8 cellular contexts compared by ENCODE assay signal in genomic region chr10:104328916-104329710, GRCh38. TPM values are rescaled to one million over a fixed set of nuclear protein-coding genes. Genes with fewer than 3 reads are reported as not detected.
DNase-seq lines count a peak whose midpoint lies in the region; ATAC-seq and TF ChIP-seq lines count a peak whose summit lies in the region.

No MANE protein-coding gene starts in this region.

- dilution Hi-C loops in IMR-90 (cut with HindIII; ENCODE audit: low sequenced_read_pairs, unreplicated experiment): no loop called here

- peaks cover 11% of the 10 kb centered on the region for H3K27me3 Mint-ChIP-seq in brain

- peaks cover 2 to 88% of the 10 kb centered on the region in 2 experiments; a peak in 2 of 4 replicates for H3K79me1 ChIP-seq in IMR-90 (ENCODE audit: low read depth in 1 of 2, low read length in 2 of 2)

- peaks cover 65% of the 10 kb centered on the region for H3K9me1 ChIP-seq in IMR-90 (ENCODE audit: insufficient read depth, low read length)

- H3K27me3 ChIP-seq in ACC112 (ENCODE audit: insufficient read depth, low read length) (no peaks in the 10 kb centered on the region), IMR-90 (ENCODE audit: control insufficient read depth, insufficient read depth, low read length) (no peaks in the 10 kb centered on the region), layer of hippocampus (ENCODE audit: control insufficient read depth, insufficient read depth, low read length) (no peaks in the 10 kb centered on the region)

- H3K27ac ChIP-seq in ACC112 (ENCODE audit: low read depth, low read length): peak overlapping the region; percentile 100
- peak overlapping the region; percentile 76 for H3K27ac ChIP-seq in IMR-90 (ENCODE audit: insufficient read depth, low read length)
- H3K27ac ChIP-seq in VCaP: peak overlapping the region; percentile 94
- H3K27ac ChIP-seq in layer of hippocampus (ENCODE audit: low read depth, low read length): peak overlapping the region; percentile 87

- intact Hi-C loops in IMR-90 (cut with micrococcal nuclease): loop anchor here (2.0 kb wide), 1 partner anchor 28 kb away; no protein-coding TSS in a partner anchor

- peaks cover 99% of the 10 kb centered on the region for H4K20me1 ChIP-seq in IMR-90 (ENCODE audit: insufficient read depth, low read length)

- no peaks in the 10 kb centered on the region for H3K9me3 ChIP-seq in IMR-90 (ENCODE audit: control insufficient read depth, insufficient read depth, low read length)

- peak overlapping the region; percentile 86 for H3K4ac ChIP-seq in IMR-90 (ENCODE audit: low read depth, low read length)

- H4K8ac ChIP-seq in IMR-90 (ENCODE audit: low read depth in 2 of 2, low read length in 2 of 2): peak overlapping the region; percentile 11 to 89; a peak in 3 of 4 replicates

- peaks cover 100% of the 10 kb centered on the region for H3K4me1 Mint-ChIP-seq in brain

- DNase-seq in IMR-90: peak; percentile 97
- DNase-seq in stimulated activated CD4-positive, alpha-beta T cell treated with anti-CD3 and anti-CD28 coated beads, Interleukin-1b, Interleukin-23, amount 100 ng/mL, for 48 hours: peak; percentile 91

- H3K36me3 ChIP-seq in ACC112 (ENCODE audit: insufficient read depth, low read length): peaks cover 3% of the 10 kb centered on the region; the same call in 1 of the 2 replicates
- no peaks in the 10 kb centered on the region; the same call in 1 of the 2 replicates for H3K36me3 ChIP-seq in IMR-90 (ENCODE audit: control insufficient read depth, insufficient read depth, low read length)

- H3K79me2 ChIP-seq in ACC112 (ENCODE audit: control insufficient read depth, insufficient read depth, low read length, unreplicated experiment): peaks cover 86% of the 10 kb centered on the region

- H3K4me3 ChIP-seq in ACC112 (ENCODE audit: low read depth, low read length) (peak overlapping the region; percentile 55), IMR-90 (ENCODE audit: insufficient read depth, low read depth, low read length) (no peak overlapping the region)

- CTCF ChIA-PET in IMR-90 (lab: Yijun Ruan, JAX): interaction anchor here (1.5 kb wide), 1 partner anchor 23 kb away, joined by 5 read pairs; no protein-coding TSS in a partner anchor

- no TSS peak for BruUV-seq in IMR-90 (replicated peaks; lab: Mats Ljungman, UMichigan)

- peak overlapping the region; percentile 67 for H4K91ac ChIP-seq in IMR-90 (ENCODE audit: insufficient read depth, low read depth, low read length)

- H2AK5ac ChIP-seq in IMR-90 (ENCODE audit: low read depth, low read length): peak overlapping the region; percentile 83

- H2BK120ac ChIP-seq in IMR-90 (ENCODE audit: low read depth, low read length): peak overlapping the region; percentile 80

- H2BK15ac ChIP-seq in IMR-90 (ENCODE audit: low read depth, low read length): peak overlapping the region; percentile 76

- H3K27ac Mint-ChIP-seq in brain: peak overlapping the region; percentile 98 to 100 (median 99)

- H3K23ac ChIP-seq in IMR-90 (ENCODE audit: low read depth, low read length): peak overlapping the region; percentile 92

- H3K14ac ChIP-seq in IMR-90 (replicated peaks; ENCODE audit: low read depth, low read length): peak overlapping the region; percentile 90

- peak overlapping the region; percentile 64; the same call in 1 of the 2 replicates for H3K56ac ChIP-seq in IMR-90 (ENCODE audit: extremely low read depth, insufficient read depth, low read length)

- H3K9me3 Mint-ChIP-seq in brain: no peaks in the 10 kb centered on the region

- peak overlapping the region; percentile 75 for H3K4me2 ChIP-seq in IMR-90 (ENCODE audit: low read depth, low read length)

- H2BK5ac ChIP-seq in IMR-90 (ENCODE audit: low read depth, low read length, poor library complexity, severe bottlenecking): peak overlapping the region; percentile 89

- H3K36me3 Mint-ChIP-seq in brain: peaks cover 4% of the 10 kb centered on the region

- H3K9ac ChIP-seq in IMR-90 (ENCODE audit: low read depth, low read length): peak overlapping the region; percentile 57

- H2BK20ac ChIP-seq in IMR-90 (ENCODE audit: low read depth, low read length): peak overlapping the region; percentile 88

- H4K5ac ChIP-seq in IMR-90 (ENCODE audit: low read depth, low read length): peak overlapping the region; percentile 25

- 0% methylated on average over 3 of the region's 15 CpGs; no CpG with 5 or more reads in 1 of the 2 experiments for WGBS in IMR-90 (ENCODE audit: extremely low coverage in 2 of 2, insufficient read length in 1 of 2), 2 experiments

- peak overlapping the region; percentile 68 for H3K18ac ChIP-seq in IMR-90 (ENCODE audit: low read depth, low read length)

- H3K4me3 Mint-ChIP-seq in brain: peak overlapping the region; percentile 81 to 87 (median 82)

- H3K4me1 ChIP-seq in ACC112 (ENCODE audit: control insufficient read depth, insufficient read depth, low read length, unreplicated experiment) (peaks cover 88% of the 10 kb centered on the region), IMR-90 (ENCODE audit: control insufficient read depth, insufficient read depth, low read length) (peaks cover 63% of the 10 kb centered on the region)

- POLR2A ChIA-PET in IMR-90 (lab: Charles Lee; ENCODE audit: unreplicated experiment): no interaction called here

- TF ChIP-seq POLR2A in IMR-90 (IDR thresholded peaks at IDR 0.05; ENCODE audit: low read depth, low read length): peak; percentile 73; the same call in 1 of the 2 replicates

- TF ChIP-seq CTCF in IMR-90 (conservative IDR thresholded peaks at IDR 0.05; ENCODE audit: low read depth, low read length) (no peak), VCaP (conservative IDR thresholded peaks at IDR 0.05) (no peak), brain (conservative IDR thresholded peaks at IDR 0.05) (no peak)

- in situ Hi-C loops in IMR-90 (cut with MboI; ENCODE audit: low sequenced_read_pairs): no loop called here

- TF ChIP-seq RAD21 in IMR-90 (IDR thresholded peaks at IDR 0.05; ENCODE audit: low read length): 0 out of 2 replicates have a peak, but pooled peaks have one; percentile 2

- ATAC-seq in GM21360 (IDR thresholded peaks at IDR 0.05; ENCODE audit: unreplicated experiment) (peak; percentile 52), IMR-90 (ENCODE audit: low read depth) (peak; percentile 50), HG02970 (IDR thresholded peaks at IDR 0.05; ENCODE audit: low FRiP score, unreplicated experiment) (no peak)

- H2AFZ ChIP-seq in ACC112 (ENCODE audit: low read length, unreplicated experiment): no peak overlapping the region
- H2AFZ ChIP-seq in IMR-90 (replicated peaks; ENCODE audit: low read length, poor library complexity): peak overlapping the region; percentile 47

- H2AK9ac ChIP-seq in IMR-90 (replicated peaks; ENCODE audit: low read depth, low read length, poor library complexity): peak overlapping the region; percentile 95

TF ChIP-seq in IMR-90, 13 proteins besides CTCF, POLR2A, EP300 and RAD21:
- no peak for TF ChIP-seq ELK1 (IDR thresholded peaks at IDR 0.05; ENCODE audit: borderline replicate concordance, low read depth, low read length)
- no peak for TF ChIP-seq RFX5 (IDR thresholded peaks at IDR 0.05; ENCODE audit: low read depth, low read length)
- TF ChIP-seq SMC3 (IDR thresholded peaks at IDR 0.05; ENCODE audit: low read depth, low read length): no peak
- TF ChIP-seq MXI1 (IDR thresholded peaks at IDR 0.05; ENCODE audit: borderline replicate concordance, low read depth, low read length): 0 out of 2 replicates have a peak, but pooled peaks have one; percentile 26
- TF ChIP-seq NFE2L2 (IDR thresholded peaks at IDR 0.05; ENCODE audit: low read depth, low read length): no peak
- TF ChIP-seq USF2 (IDR thresholded peaks at IDR 0.05; ENCODE audit: low read depth, low read length): peak; percentile 48
- TF ChIP-seq MAFK (IDR thresholded peaks at IDR 0.05; ENCODE audit: low read depth, low read length): no peak
- peak; percentile 99 for TF ChIP-seq CEBPB (IDR thresholded peaks at IDR 0.05; ENCODE audit: low read depth, low read length)
- TF ChIP-seq FOS (IDR thresholded peaks at IDR 0.05; ENCODE audit: low read depth, low read length): peak; percentile 95
- TF ChIP-seq CHD1 (IDR thresholded peaks at IDR 0.05; ENCODE audit: low read depth, low read length): peak; percentile 32
- TF ChIP-seq MAZ (IDR thresholded peaks at IDR 0.05; ENCODE audit: borderline replicate concordance, low read depth, low read length): peak; percentile 9; the same call in 1 of the 2 replicates
- TF ChIP-seq RCOR1 (IDR thresholded peaks at IDR 0.05; ENCODE audit: insufficient replicate concordance, low read length): peak; percentile 46
- peak; percentile 70 for TF ChIP-seq BHLHE40 (IDR thresholded peaks at IDR 0.05; ENCODE audit: low read depth, low read length)

RNA-seq across cellular contexts. Expression of gene ITPRIP, which starts 9.2 kb away (rescaled TPM):
- 7.2 and 7.5 TPM in 2 replicates for total RNA-seq in IMR-90 (2012; rRNA removed)
- polyA plus RNA-seq in IMR-90 (2012; rRNA removed): 31.9 and 38.1 TPM in 2 replicates
- 24.7 and 46.9 TPM in 2 replicates for polyA plus RNA-seq in IMR-90 (2012; cell fraction: cytosol; rRNA removed)
- polyA plus RNA-seq in IMR-90 (2012; cell fraction: nucleus; rRNA removed; ENCODE audit: low replicate concordance): 64.8 and 65.2 TPM in 2 replicates
- polyA plus RNA-seq in brain (ENCODE audit: insufficient read depth, low read depth, low replicate concordance): 19.8 TPM

RNA-seq across cellular contexts. Expression of gene CFAP58, which starts 24.5 kb away (rescaled TPM):
- total RNA-seq in IMR-90 (2012; rRNA removed): 0.36 and 0.83 TPM in 2 replicates
- polyA plus RNA-seq in IMR-90 (2012; rRNA removed) (0.57 and 0.72 TPM in 2 replicates), brain (ENCODE audit: insufficient read depth, low read depth, low replicate concordance) (0.37 TPM)
- polyA plus RNA-seq in IMR-90 (2012; cell fraction: cytosol; rRNA removed): 0.03 and 0.09 TPM in 2 replicates
- 0.14 and 1.3 TPM in 2 replicates for polyA plus RNA-seq in IMR-90 (2012; cell fraction: nucleus; rRNA removed; ENCODE audit: low replicate concordance)
